Comparison of ENCODE assay signal across 1 cellular context in the genomic region with DNA sequence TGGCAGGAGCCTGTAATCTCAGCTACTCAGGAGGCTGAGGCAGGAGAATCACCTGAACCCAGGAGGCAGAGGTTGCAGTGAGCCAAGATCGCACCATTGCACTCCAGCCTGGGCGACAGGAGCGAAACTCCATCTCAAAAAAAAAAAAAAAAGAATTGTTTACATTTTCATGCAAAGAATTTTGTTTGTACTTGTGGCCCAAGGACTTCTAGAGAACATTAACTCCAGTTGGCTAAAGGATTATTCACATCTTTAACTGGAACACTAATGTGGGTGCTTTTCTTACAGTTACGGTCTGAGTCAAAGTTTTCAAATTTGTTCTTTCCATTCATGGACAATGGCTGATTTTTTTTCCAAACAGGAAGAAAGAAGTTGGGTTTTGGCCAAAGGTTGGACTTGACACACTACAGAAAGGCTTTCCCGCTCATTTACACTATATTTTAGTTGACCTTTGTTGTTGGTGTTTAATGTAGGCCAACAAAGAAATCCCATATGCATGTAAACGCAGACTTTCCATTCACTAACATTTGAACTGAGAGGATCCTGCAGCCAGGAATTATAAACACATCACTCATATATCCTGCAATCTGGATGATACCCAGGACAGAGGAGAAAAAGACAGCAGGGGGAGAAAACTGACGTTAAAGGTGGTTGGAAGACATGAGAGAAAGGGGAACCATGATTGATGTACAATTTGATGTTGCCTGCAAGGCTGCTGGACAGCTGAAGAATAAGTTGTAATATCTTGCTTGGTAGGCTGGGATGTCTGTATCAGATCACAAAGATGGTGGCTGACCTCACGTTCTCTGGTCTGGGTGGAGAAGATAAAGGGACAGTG.
TF ChIP-seq lines count a peak whose summit lies in the region.

No MANE protein-coding gene starts in this region.

TF ChIP-seq in HepG2, 621 proteins besides CTCF, POLR2A, EP300 and RAD21 (continued from another document and continues in another):
- TF ChIP-seq DPF2 (CRISPR knock-in tag; IDR thresholded peaks at IDR 0.05; ENCODE audit: borderline replicate concordance, low read depth) (peak; percentile 68), NAIF1 (CRISPR knock-in tag; IDR thresholded peaks at IDR 0.05; ENCODE audit: borderline replicate concordance) (no peak), TARDBP (CRISPR knock-in tag; IDR thresholded peaks at IDR 0.05) (peak; percentile 72), FOXK2 (IDR thresholded peaks at IDR 0.05) (no peak), KLF12 (CRISPR knock-in tag; IDR thresholded peaks at IDR 0.05; ENCODE audit: borderline replicate concordance) (peak; percentile 60; the same call in 1 of the 2 replicates), SMAD9 (CRISPR knock-in tag; IDR thresholded peaks at IDR 0.05) (0 out of 2 replicates have a peak, but pooled peaks have one; percentile 9), NKX3-1 (CRISPR knock-in tag; IDR thresholded peaks at IDR 0.05) (peak; percentile 45; the same call in 1 of the 2 replicates), ZNF792 (CRISPR knock-in tag; IDR thresholded peaks at IDR 0.05) (peak; percentile 24; the same call in 1 of the 2 replicates), ZMYM2 (CRISPR knock-in tag; IDR thresholded peaks at IDR 0.05) (peak; percentile 34; the same call in 1 of the 2 replicates), HNF4G (IDR thresholded peaks at IDR 0.05; ENCODE audit: borderline replicate concordance, low read depth, low read length) (peak; percentile 70; the same call in 1 of the 2 replicates), HNF4G (CRISPR knock-in tag; IDR thresholded peaks at IDR 0.05; ENCODE audit: borderline replicate concordance, low read depth) (no peak), HDAC2 (CRISPR knock-in tag; IDR thresholded peaks at IDR 0.05) (peak; percentile 79), GFI1 (CRISPR knock-in tag; IDR thresholded peaks at IDR 0.05; ENCODE audit: borderline replicate concordance) (peak; percentile 79), ZC3H13 (CRISPR knock-in tag; IDR thresholded peaks at IDR 0.05) (no peak), SIX1 (CRISPR knock-in tag; IDR thresholded peaks at IDR 0.05; ENCODE audit: borderline replicate concordance) (peak; percentile 66), ZNF713 (CRISPR knock-in tag; IDR thresholded peaks at IDR 0.05) (no peak), PPARG (CRISPR knock-in tag; conservative IDR thresholded peaks at IDR 0.05) (peak; percentile 71), FOXO1 (CRISPR knock-in tag; IDR thresholded peaks at IDR 0.05) (peak; percentile 49), GATAD2A (CRISPR knock-in tag; IDR thresholded peaks at IDR 0.05) (peak; percentile 95), TBX3 (IDR thresholded peaks at IDR 0.05; ENCODE audit: borderline replicate concordance) (peak; percentile 73), RARA (CRISPR knock-in tag; IDR thresholded peaks at IDR 0.05) (peak; percentile 73), ZNF3 (CRISPR knock-in tag; IDR thresholded peaks at IDR 0.05) (no peak), FOXJ3 (CRISPR knock-in tag; IDR thresholded peaks at IDR 0.05; ENCODE audit: borderline replicate concordance) (peak; percentile 91), ZNF160 (CRISPR knock-in tag; IDR thresholded peaks at IDR 0.05) (0 out of 2 replicates have a peak, but pooled peaks have one; percentile 3), FOXP1 (IDR thresholded peaks at IDR 0.05) (0 out of 2 replicates have a peak, but pooled peaks have one; percentile 54), FOXP1 (CRISPR knock-in tag; IDR thresholded peaks at IDR 0.05) (peak; percentile 88), SATB2 (CRISPR knock-in tag; IDR thresholded peaks at IDR 0.05) (0 out of 2 replicates have a peak, but pooled peaks have one; percentile 24), CHD2 (IDR thresholded peaks at IDR 0.05; ENCODE audit: low read depth, low read length) (no peak), ZNF557 (CRISPR knock-in tag; IDR thresholded peaks at IDR 0.05) (no peak), ZFX (CRISPR knock-in tag; IDR thresholded peaks at IDR 0.05; ENCODE audit: low read depth) (0 out of 2 replicates have a peak, but pooled peaks have one; percentile 33), ZNF256 (CRISPR knock-in tag; conservative IDR thresholded peaks at IDR 0.05) (no peak)
- TF ChIP-seq, protein P1, sequence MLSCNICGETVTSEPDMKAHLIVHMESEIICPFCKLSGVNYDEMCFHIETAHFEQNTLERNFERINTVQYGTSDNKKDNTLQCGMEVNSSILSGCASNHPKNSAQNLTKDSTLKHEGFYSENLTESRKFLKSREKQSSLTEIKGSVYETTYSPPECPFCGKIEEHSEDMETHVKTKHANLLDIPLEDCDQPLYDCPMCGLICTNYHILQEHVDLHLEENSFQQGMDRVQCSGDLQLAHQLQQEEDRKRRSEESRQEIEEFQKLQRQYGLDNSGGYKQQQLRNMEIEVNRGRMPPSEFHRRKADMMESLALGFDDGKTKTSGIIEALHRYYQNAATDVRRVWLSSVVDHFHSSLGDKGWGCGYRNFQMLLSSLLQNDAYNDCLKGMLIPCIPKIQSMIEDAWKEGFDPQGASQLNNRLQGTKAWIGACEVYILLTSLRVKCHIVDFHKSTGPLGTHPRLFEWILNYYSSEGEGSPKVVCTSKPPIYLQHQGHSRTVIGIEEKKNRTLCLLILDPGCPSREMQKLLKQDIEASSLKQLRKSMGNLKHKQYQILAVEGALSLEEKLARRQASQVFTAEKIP (CRISPR knock-in tag; IDR thresholded peaks at IDR 0.05; ENCODE audit: borderline replicate concordance), result no peak
- TF ChIP-seq, protein P2, sequence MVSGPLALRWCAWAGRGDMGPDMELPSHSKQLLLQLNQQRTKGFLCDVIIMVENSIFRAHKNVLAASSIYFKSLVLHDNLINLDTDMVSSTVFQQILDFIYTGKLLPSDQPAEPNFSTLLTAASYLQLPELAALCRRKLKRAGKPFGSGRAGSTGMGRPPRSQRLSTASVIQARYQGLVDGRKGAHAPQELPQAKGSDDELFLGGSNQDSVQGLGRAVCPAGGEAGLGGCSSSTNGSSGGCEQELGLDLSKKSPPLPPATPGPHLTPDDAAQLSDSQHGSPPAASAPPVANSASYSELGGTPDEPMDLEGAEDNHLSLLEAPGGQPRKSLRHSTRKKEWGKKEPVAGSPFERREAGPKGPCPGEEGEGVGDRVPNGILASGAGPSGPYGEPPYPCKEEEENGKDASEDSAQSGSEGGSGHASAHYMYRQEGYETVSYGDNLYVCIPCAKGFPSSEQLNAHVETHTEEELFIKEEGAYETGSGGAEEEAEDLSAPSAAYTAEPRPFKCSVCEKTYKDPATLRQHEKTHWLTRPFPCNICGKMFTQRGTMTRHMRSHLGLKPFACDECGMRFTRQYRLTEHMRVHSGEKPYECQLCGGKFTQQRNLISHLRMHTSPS (CRISPR knock-in tag; IDR thresholded peaks at IDR 0.05; ENCODE audit: low read depth), result no peak
- TF ChIP-seq, protein P3, sequence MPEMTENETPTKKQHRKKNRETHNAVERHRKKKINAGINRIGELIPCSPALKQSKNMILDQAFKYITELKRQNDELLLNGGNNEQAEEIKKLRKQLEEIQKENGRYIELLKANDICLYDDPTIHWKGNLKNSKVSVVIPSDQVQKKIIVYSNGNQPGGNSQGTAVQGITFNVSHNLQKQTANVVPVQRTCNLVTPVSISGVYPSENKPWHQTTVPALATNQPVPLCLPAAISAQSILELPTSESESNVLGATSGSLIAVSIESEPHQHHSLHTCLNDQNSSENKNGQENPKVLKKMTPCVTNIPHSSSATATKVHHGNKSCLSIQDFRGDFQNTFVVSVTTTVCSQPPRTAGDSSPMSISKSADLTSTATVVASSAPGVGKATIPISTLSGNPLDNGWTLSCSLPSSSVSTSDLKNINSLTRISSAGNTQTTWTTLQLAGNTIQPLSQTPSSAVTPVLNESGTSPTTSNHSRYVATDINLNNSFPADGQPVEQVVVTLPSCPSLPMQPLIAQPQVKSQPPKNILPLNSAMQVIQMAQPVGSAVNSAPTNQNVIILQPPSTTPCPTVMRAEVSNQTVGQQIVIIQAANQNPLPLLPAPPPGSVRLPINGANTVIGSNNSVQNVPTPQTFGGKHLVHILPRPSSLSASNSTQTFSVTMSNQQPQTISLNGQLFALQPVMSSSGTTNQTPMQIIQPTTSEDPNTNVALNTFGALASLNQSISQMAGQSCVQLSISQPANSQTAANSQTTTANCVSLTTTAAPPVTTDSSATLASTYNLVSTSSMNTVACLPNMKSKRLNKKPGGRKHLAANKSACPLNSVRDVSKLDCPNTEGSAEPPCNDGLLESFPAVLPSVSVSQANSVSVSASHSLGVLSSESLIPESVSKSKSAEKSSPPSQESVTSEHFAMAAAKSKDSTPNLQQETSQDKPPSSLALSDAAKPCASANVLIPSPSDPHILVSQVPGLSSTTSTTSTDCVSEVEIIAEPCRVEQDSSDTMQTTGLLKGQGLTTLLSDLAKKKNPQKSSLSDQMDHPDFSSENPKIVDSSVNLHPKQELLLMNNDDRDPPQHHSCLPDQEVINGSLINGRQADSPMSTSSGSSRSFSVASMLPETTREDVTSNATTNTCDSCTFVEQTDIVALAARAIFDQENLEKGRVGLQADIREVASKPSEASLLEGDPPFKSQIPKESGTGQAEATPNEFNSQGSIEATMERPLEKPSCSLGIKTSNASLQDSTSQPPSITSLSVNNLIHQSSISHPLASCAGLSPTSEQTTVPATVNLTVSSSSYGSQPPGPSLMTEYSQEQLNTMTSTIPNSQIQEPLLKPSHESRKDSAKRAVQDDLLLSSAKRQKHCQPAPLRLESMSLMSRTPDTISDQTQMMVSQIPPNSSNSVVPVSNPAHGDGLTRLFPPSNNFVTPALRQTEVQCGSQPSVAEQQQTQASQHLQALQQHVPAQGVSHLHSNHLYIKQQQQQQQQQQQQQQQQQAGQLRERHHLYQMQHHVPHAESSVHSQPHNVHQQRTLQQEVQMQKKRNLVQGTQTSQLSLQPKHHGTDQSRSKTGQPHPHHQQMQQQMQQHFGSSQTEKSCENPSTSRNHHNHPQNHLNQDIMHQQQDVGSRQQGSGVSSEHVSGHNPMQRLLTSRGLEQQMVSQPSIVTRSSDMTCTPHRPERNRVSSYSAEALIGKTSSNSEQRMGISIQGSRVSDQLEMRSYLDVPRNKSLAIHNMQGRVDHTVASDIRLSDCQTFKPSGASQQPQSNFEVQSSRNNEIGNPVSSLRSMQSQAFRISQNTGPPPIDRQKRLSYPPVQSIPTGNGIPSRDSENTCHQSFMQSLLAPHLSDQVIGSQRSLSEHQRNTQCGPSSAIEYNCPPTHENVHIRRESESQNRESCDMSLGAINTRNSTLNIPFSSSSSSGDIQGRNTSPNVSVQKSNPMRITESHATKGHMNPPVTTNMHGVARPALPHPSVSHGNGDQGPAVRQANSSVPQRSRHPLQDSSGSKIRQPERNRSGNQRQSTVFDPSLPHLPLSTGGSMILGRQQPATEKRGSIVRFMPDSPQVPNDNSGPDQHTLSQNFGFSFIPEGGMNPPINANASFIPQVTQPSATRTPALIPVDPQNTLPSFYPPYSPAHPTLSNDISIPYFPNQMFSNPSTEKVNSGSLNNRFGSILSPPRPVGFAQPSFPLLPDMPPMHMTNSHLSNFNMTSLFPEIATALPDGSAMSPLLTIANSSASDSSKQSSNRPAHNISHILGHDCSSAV (CRISPR knock-in tag; IDR thresholded peaks at IDR 0.05; ENCODE audit: borderline replicate concordance), result no peak
- TF ChIP-seq, protein P4, sequence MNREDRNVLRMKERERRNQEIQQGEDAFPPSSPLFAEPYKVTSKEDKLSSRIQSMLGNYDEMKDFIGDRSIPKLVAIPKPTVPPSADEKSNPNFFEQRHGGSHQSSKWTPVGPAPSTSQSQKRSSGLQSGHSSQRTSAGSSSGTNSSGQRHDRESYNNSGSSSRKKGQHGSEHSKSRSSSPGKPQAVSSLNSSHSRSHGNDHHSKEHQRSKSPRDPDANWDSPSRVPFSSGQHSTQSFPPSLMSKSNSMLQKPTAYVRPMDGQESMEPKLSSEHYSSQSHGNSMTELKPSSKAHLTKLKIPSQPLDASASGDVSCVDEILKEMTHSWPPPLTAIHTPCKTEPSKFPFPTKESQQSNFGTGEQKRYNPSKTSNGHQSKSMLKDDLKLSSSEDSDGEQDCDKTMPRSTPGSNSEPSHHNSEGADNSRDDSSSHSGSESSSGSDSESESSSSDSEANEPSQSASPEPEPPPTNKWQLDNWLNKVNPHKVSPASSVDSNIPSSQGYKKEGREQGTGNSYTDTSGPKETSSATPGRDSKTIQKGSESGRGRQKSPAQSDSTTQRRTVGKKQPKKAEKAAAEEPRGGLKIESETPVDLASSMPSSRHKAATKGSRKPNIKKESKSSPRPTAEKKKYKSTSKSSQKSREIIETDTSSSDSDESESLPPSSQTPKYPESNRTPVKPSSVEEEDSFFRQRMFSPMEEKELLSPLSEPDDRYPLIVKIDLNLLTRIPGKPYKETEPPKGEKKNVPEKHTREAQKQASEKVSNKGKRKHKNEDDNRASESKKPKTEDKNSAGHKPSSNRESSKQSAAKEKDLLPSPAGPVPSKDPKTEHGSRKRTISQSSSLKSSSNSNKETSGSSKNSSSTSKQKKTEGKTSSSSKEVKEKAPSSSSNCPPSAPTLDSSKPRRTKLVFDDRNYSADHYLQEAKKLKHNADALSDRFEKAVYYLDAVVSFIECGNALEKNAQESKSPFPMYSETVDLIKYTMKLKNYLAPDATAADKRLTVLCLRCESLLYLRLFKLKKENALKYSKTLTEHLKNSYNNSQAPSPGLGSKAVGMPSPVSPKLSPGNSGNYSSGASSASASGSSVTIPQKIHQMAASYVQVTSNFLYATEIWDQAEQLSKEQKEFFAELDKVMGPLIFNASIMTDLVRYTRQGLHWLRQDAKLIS (CRISPR knock-in tag; IDR thresholded peaks at IDR 0.05), result 0 out of 2 replicates have a peak, but pooled peaks have one; percentile 31
- TF ChIP-seq, protein P5, sequence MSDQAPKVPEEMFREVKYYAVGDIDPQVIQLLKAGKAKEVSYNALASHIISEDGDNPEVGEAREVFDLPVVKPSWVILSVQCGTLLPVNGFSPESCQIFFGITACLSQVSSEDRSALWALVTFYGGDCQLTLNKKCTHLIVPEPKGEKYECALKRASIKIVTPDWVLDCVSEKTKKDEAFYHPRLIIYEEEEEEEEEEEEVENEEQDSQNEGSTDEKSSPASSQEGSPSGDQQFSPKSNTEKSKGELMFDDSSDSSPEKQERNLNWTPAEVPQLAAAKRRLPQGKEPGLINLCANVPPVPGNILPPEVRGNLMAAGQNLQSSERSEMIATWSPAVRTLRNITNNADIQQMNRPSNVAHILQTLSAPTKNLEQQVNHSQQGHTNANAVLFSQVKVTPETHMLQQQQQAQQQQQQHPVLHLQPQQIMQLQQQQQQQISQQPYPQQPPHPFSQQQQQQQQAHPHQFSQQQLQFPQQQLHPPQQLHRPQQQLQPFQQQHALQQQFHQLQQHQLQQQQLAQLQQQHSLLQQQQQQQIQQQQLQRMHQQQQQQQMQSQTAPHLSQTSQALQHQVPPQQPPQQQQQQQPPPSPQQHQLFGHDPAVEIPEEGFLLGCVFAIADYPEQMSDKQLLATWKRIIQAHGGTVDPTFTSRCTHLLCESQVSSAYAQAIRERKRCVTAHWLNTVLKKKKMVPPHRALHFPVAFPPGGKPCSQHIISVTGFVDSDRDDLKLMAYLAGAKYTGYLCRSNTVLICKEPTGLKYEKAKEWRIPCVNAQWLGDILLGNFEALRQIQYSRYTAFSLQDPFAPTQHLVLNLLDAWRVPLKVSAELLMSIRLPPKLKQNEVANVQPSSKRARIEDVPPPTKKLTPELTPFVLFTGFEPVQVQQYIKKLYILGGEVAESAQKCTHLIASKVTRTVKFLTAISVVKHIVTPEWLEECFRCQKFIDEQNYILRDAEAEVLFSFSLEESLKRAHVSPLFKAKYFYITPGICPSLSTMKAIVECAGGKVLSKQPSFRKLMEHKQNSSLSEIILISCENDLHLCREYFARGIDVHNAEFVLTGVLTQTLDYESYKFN (CRISPR knock-in tag; conservative IDR thresholded peaks at IDR 0.05), result peak; percentile 96
- TF ChIP-seq, protein P6, sequence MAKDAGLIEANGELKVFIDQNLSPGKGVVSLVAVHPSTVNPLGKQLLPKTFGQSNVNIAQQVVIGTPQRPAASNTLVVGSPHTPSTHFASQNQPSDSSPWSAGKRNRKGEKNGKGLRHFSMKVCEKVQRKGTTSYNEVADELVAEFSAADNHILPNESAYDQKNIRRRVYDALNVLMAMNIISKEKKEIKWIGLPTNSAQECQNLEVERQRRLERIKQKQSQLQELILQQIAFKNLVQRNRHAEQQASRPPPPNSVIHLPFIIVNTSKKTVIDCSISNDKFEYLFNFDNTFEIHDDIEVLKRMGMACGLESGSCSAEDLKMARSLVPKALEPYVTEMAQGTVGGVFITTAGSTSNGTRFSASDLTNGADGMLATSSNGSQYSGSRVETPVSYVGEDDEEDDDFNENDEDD (CRISPR knock-in tag; IDR thresholded peaks at IDR 0.05; ENCODE audit: borderline replicate concordance), result peak; percentile 75; the same call in 1 of the 2 replicates
